In genomic region chr12:113462117-113462774, GRCh38 we compare ENCODE assay signal across 8 cellular contexts.
DNase-seq lines count a peak whose midpoint lies in the region; ATAC-seq lines count a peak whose summit lies in the region.

No MANE protein-coding gene starts in this region.

- ATAC-seq in memory B cell (ENCODE audit: low read depth) (peak; percentile 64), HG03135 (IDR thresholded peaks at IDR 0.05; ENCODE audit: unreplicated experiment) (no peak)

- peak overlapping the region; percentile 81 for H3K4me3 Mint-ChIP-seq in memory B cell

- H3K27ac Mint-ChIP-seq in memory B cell: no peak overlapping the region

- DNase-seq in Ammon's horn (ENCODE audit: low spot score) (peak; percentile 82), HCEC 1CT (peak; percentile 72), NCI-H69 (lab: John Stamatoyannopoulos, UW) (peak; percentile 67), ecto neural progenitor cell (ENCODE audit: low spot score) (peak; percentile 93), memory B cell (ENCODE audit: low spot score in 2 of 2) (peak; percentile 58 to 70)
- peak; percentile 79 to 83 for DNase-seq in activated CD4-positive, alpha-beta T cell treated with anti-CD3 and anti-CD28 coated beads, Interleukin-2, amount 50 U/mL, for 48 hours
- DNase-seq in stimulated activated CD8-positive, alpha-beta memory T cell treated with anti-CD3 and anti-CD28 coated beads, Interleukin-15, amount 100 ng/mL, for 24 hours (ENCODE audit: low read depth): peak; percentile 42

- H3K27me3 Mint-ChIP-seq in memory B cell: peaks cover 40% of the 10 kb centered on the region

- peaks cover 20% of the 10 kb centered on the region for H3K4me1 Mint-ChIP-seq in memory B cell

- H3K36me3 Mint-ChIP-seq in memory B cell: peaks cover 4% of the 10 kb centered on the region

- H3K9me3 Mint-ChIP-seq in memory B cell: no peaks in the 10 kb centered on the region

Comparison
In these comparisons a context has a peak if more than half of its experiments do, and no peak if none do; other contexts are left out.
1. DNase-seq: peak in every context shown above with its lines; median percentile 93 in ecto neural progenitor cell; 82 in Ammon's horn; 81 in activated CD4-positive, alpha-beta T cell treated with anti-CD3 and anti-CD28 coated beads, Interleukin-2, amount 50 U/mL, for 48 hours; 72 in HCEC 1CT; 67 in NCI-H69; 64 in memory B cell; 42 in stimulated activated CD8-positive, alpha-beta memory T cell treated with anti-CD3 and anti-CD28 coated beads, Interleukin-15, amount 100 ng/mL, for 24 hours.